9 cellular contexts compared by ENCODE assay signal in genomic region chr2:121595012-121595891, GRCh38. TPM values are rescaled to one million over a fixed set of nuclear protein-coding genes. Genes with fewer than 3 reads are reported as not detected.
DNase-seq lines count a peak whose midpoint lies in the region; ATAC-seq, FAIRE-seq and TF ChIP-seq lines count a peak whose summit lies in the region.
"Had no signal": no experiment of that assay in that cellular context is flagged by ENCODE, and none has a peak within 500 bp of the region (broad histone marks: within the 10 kb centered on the region; RNA-seq: fewer than 3 reads in every experiment).

No MANE protein-coding gene starts in this region.

- no peaks in the 10 kb centered on the region for H3K9me3 ChIP-seq in left ventricle myocardium inferior (replicated peaks)
- no peaks in the 10 kb centered on the region for H3K9me3 ChIP-seq in OCI-LY1 (ENCODE audit: low read length)
- no peaks in the 10 kb centered on the region for H3K9me3 ChIP-seq in kidney (ENCODE audit: control insufficient read depth in 1 of 2, low read length in 2 of 2)
- H3K9me3 ChIP-seq in subcutaneous abdominal adipose tissue (ENCODE audit: control insufficient read depth in 5 of 5, low read length in 5 of 5) = no peaks in the 10 kb centered on the region
- H3K9me3 ChIP-seq: SJSA1 had no signal

- FAIRE-seq in kidney (lab: Jason Lieb, UNC) = peak; percentile 68

- no peaks in the 10 kb centered on the region for H3K9me2 ChIP-seq in OCI-LY1 (ENCODE audit: low read depth, low read length)

- no peak overlapping the region; the same call in 1 of the 2 replicates for H3K9ac ChIP-seq in OCI-LY1 (ENCODE audit: low read length)
- H3K9ac ChIP-seq in kidney (ENCODE audit: low read length in 2 of 2) = no peak overlapping the region
- no peak overlapping the region for H3K9ac ChIP-seq in subcutaneous abdominal adipose tissue (ENCODE audit: low read length in 5 of 5)

- H3K4me3 ChIP-seq in left ventricle myocardium inferior (no peak overlapping the region), OCI-LY1 (ENCODE audit: low read depth, low read length, poor library complexity, severe bottlenecking) (no peak overlapping the region), kidney (ENCODE audit: low read length in 2 of 2) (no peak overlapping the region), subcutaneous abdominal adipose tissue (ENCODE audit: low read depth in 1 of 5, low read length in 5 of 5) (no peak overlapping the region)
- H3K4me3 ChIP-seq: SJSA1 had no signal

- H3F3A ChIP-seq in OCI-LY1 (ENCODE audit: insufficient read depth, low read length) = peaks cover 6% of the 10 kb centered on the region; the same call in 1 of the 2 replicates

- H2AFZ ChIP-seq in OCI-LY1 (ENCODE audit: low read length) = no peak overlapping the region

- ATAC-seq in Right ventricle myocardium inferior (no peak), HG03432 (IDR thresholded peaks at IDR 0.05; ENCODE audit: unreplicated experiment) (no peak), GM21529 (IDR thresholded peaks at IDR 0.05; ENCODE audit: unreplicated experiment) (no peak)

- intact Hi-C loops in left ventricle myocardium inferior (cut with micrococcal nuclease) (loop anchor here (10.0 kb wide), 1 partner anchor 60 kb away; the partner anchor contains the start of gene RNU4ATAC), Right ventricle myocardium inferior (cut with DNase I) (loop anchor here (5.0 kb wide), 2 partner anchors 53 to 122 kb away; no protein-coding TSS in a partner anchor), kidney (cut with DNase I) (no loop called here)

- H3K79me2 ChIP-seq in OCI-LY1 (ENCODE audit: insufficient read depth, low read length) = peaks cover 59% of the 10 kb centered on the region

- no peaks in the 10 kb centered on the region for H4K20me1 ChIP-seq in OCI-LY1 (ENCODE audit: insufficient read depth, low read length)

- peak overlapping the region; percentile 80; the same call in 1 of the 2 replicates for H3K4me2 ChIP-seq in OCI-LY1 (ENCODE audit: low read length)

- DNase-seq in left ventricle myocardium inferior = no peak
- no peak for DNase-seq in Right ventricle myocardium inferior (ENCODE audit: missing footprints)
- DNase-seq in kidney = no peak
- DNase-seq in HK-2 (ENCODE audit: unreplicated experiment) = no peak

- H3K27ac ChIP-seq in left ventricle myocardium inferior (replicated peaks) = peak overlapping the region; percentile 80
- peak overlapping the region; percentile 92 for H3K27ac ChIP-seq in OCI-LY1 (ENCODE audit: low read depth, low read length, poor library complexity, severe bottlenecking)
- H3K27ac ChIP-seq in kidney (ENCODE audit: low read depth in 2 of 2, low read length in 2 of 2) = peak overlapping the region in 1 of 2 donors; percentile 84
- peak overlapping the region; percentile 69 for H3K27ac ChIP-seq in subcutaneous abdominal adipose tissue (ENCODE audit: low read depth, low read length)
- H3K27ac ChIP-seq: SJSA1 had no signal

- H3K36me3 ChIP-seq in left ventricle myocardium inferior (no peaks in the 10 kb centered on the region), OCI-LY1 (ENCODE audit: insufficient read depth, low read length) (peaks cover 8% of the 10 kb centered on the region; the same call in 1 of the 2 replicates), kidney (ENCODE audit: control insufficient read depth in 1 of 2, insufficient read depth in 2 of 2, low read length in 2 of 2) (no peaks in the 10 kb centered on the region), subcutaneous abdominal adipose tissue (ENCODE audit: control insufficient read depth in 5 of 5, insufficient read depth in 5 of 5, low read length in 5 of 5) (no peaks in the 10 kb centered on the region)

- no peaks in the 10 kb centered on the region for H3K27me3 ChIP-seq in left ventricle myocardium inferior (ENCODE audit: low read depth)
- no peaks in the 10 kb centered on the region for H3K27me3 ChIP-seq in OCI-LY1 (ENCODE audit: insufficient read depth, low read length)
- no peaks in the 10 kb centered on the region for H3K27me3 ChIP-seq in subcutaneous abdominal adipose tissue (ENCODE audit: control insufficient read depth in 5 of 5, insufficient read depth in 4 of 5, low read length in 5 of 5)
- H3K27me3 ChIP-seq: SJSA1 had no signal

- TF ChIP-seq CTCF in left ventricle myocardium inferior (IDR thresholded peaks at IDR 0.05; ENCODE audit: borderline replicate concordance) = no peak
- TF ChIP-seq CTCF in OCI-LY1 (IDR thresholded peaks at IDR 0.05; ENCODE audit: low read length) = no peak
- no peak for TF ChIP-seq CTCF in kidney (IDR thresholded peaks at IDR 0.05; ENCODE audit: borderline replicate concordance, extremely low read depth, insufficient read depth)

- peaks cover 61% of the 10 kb centered on the region for H3K4me1 ChIP-seq in left ventricle myocardium inferior
- peaks cover 51% of the 10 kb centered on the region for H3K4me1 ChIP-seq in OCI-LY1 (ENCODE audit: insufficient read depth, low read length, severe bottlenecking)
- H3K4me1 ChIP-seq in kidney (ENCODE audit: control insufficient read depth in 1 of 2, insufficient read depth in 1 of 2, low read depth in 1 of 2, low read length in 2 of 2) = peaks cover 11 to 16% of the 10 kb centered on the region in 2 donors
- peaks cover 0 to 13% (median 12%) of the 10 kb centered on the region in 5 donors for H3K4me1 ChIP-seq in subcutaneous abdominal adipose tissue (ENCODE audit: control insufficient read depth in 5 of 5, insufficient read depth in 5 of 5, low read length in 5 of 5)

RNA-seq across cellular contexts. Expression of gene CLASP1, which starts 54.0 kb away (rescaled TPM):
- total RNA-seq in left ventricle myocardium inferior (60.1 TPM), Right ventricle myocardium inferior (66.3 TPM), kidney (71.5 TPM)
- 6.8 TPM for polyA plus RNA-seq in kidney (ENCODE audit: insufficient read depth, low read depth, low replicate concordance)
